ENCODE assay signal across 1 cellular context in the genomic region with DNA sequence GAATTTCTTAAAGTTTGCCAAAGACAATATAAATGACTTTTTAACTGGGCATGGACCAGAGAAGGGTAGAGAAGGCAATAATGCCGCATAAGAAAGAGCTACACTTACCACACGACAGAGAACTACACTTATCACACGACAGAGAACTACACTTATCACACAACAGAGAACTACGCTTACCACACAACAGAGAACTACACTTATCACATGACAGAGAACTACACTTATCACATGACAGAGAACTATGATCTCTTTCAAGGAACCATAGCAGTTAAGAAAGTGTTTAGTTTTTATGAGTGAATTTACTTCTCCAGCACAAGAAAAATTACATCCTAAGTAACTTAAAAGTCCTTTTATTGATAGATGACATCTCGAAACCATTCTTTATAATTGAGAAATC.
TF ChIP-seq lines count a peak whose summit lies in the region.

No MANE protein-coding gene starts in this region.

TF ChIP-seq in K562, 482 proteins besides CTCF, POLR2A, EP300 and RAD21 (continued from another document):
- TF ChIP-seq NR2C1 (IDR thresholded peaks at IDR 0.05) (0 out of 2 replicates have a peak, but pooled peaks have one; percentile 25), NR2C1 (tag; IDR thresholded peaks at IDR 0.05) (no peak), ARID1B (IDR thresholded peaks at IDR 0.05) (peak; percentile 18; the same call in 1 of the 2 replicates), CBFA2T2 (conservative IDR thresholded peaks at IDR 0.05) (peak; percentile 67), ADNP (tag; IDR thresholded peaks at IDR 0.05) (peak; percentile 74), KLF10 (CRISPR knock-in tag; IDR thresholded peaks at IDR 0.05) (no peak), CBFA2T3 (IDR thresholded peaks at IDR 0.05) (peak; percentile 45; the same call in 1 of the 2 replicates), RAD51 (IDR thresholded peaks at IDR 0.05; ENCODE audit: borderline replicate concordance, low read depth) (peak; percentile 89), U2AF2 (optimal IDR thresholded peaks at IDR 0.05; ENCODE audit: low read depth, low read length) (no peak), ZBED1 (IDR thresholded peaks at IDR 0.05) (peak; percentile 65; the same call in 1 of the 2 replicates), FIP1L1 (IDR thresholded peaks at IDR 0.05; ENCODE audit: low read depth, low read length, poor library complexity, severe bottlenecking) (no peak), ZNF589 (CRISPR knock-in tag; IDR thresholded peaks at IDR 0.05; ENCODE audit: low read depth) (0 out of 2 replicates have a peak, but pooled peaks have one; percentile 37), TOE1 (IDR thresholded peaks at IDR 0.05; ENCODE audit: borderline replicate concordance) (peak; percentile 90), TOE1 (CRISPR knock-in tag; IDR thresholded peaks at IDR 0.05; ENCODE audit: borderline replicate concordance, low read depth) (no peak), ZNF584 (CRISPR knock-in tag; IDR thresholded peaks at IDR 0.05; ENCODE audit: low read depth) (peak; percentile 86; the same call in 1 of the 2 replicates), FOXJ2 (tag; IDR thresholded peaks at IDR 0.05) (peak; percentile 54; the same call in 1 of the 2 replicates)
- TF ChIP-seq, protein P1, sequence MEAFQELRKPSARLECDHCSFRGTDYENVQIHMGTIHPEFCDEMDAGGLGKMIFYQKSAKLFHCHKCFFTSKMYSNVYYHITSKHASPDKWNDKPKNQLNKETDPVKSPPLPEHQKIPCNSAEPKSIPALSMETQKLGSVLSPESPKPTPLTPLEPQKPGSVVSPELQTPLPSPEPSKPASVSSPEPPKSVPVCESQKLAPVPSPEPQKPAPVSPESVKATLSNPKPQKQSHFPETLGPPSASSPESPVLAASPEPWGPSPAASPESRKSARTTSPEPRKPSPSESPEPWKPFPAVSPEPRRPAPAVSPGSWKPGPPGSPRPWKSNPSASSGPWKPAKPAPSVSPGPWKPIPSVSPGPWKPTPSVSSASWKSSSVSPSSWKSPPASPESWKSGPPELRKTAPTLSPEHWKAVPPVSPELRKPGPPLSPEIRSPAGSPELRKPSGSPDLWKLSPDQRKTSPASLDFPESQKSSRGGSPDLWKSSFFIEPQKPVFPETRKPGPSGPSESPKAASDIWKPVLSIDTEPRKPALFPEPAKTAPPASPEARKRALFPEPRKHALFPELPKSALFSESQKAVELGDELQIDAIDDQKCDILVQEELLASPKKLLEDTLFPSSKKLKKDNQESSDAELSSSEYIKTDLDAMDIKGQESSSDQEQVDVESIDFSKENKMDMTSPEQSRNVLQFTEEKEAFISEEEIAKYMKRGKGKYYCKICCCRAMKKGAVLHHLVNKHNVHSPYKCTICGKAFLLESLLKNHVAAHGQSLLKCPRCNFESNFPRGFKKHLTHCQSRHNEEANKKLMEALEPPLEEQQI (IDR thresholded peaks at IDR 0.05): peak; percentile 70; the same call in 1 of the 2 replicates
- TF ChIP-seq, protein P2, sequence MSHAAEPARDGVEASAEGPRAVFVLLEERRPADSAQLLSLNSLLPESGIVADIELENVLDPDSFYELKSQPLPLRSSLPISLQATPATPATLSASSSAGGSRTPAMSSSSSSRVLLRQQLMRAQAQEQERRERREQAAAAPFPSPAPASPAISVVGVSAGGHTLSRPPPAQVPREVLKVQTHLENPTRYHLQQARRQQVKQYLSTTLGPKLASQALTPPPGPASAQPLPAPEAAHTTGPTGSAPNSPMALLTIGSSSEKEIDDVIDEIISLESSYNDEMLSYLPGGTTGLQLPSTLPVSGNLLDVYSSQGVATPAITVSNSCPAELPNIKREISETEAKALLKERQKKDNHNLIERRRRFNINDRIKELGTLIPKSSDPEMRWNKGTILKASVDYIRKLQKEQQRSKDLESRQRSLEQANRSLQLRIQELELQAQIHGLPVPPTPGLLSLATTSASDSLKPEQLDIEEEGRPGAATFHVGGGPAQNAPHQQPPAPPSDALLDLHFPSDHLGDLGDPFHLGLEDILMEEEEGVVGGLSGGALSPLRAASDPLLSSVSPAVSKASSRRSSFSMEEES (CRISPR knock-in tag; IDR thresholded peaks at IDR 0.05): peak; percentile 93
- TF ChIP-seq, protein P3, sequence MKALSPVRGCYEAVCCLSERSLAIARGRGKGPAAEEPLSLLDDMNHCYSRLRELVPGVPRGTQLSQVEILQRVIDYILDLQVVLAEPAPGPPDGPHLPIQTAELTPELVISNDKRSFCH (CRISPR knock-in tag; IDR thresholded peaks at IDR 0.05): no peak
- TF ChIP-seq, protein P3 (tag; IDR thresholded peaks at IDR 0.05): no peak
- TF ChIP-seq, protein P4, sequence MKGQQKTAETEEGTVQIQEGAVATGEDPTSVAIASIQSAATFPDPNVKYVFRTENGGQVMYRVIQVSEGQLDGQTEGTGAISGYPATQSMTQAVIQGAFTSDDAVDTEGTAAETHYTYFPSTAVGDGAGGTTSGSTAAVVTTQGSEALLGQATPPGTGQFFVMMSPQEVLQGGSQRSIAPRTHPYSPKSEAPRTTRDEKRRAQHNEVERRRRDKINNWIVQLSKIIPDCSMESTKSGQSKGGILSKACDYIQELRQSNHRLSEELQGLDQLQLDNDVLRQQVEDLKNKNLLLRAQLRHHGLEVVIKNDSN (CRISPR knock-in tag; IDR thresholded peaks at IDR 0.05): peak; percentile 65; the same call in 1 of the 2 replicates
- TF ChIP-seq, protein P5, sequence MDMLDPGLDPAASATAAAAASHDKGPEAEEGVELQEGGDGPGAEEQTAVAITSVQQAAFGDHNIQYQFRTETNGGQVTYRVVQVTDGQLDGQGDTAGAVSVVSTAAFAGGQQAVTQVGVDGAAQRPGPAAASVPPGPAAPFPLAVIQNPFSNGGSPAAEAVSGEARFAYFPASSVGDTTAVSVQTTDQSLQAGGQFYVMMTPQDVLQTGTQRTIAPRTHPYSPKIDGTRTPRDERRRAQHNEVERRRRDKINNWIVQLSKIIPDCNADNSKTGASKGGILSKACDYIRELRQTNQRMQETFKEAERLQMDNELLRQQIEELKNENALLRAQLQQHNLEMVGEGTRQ (CRISPR knock-in tag; IDR thresholded peaks at IDR 0.05): peak; percentile 60
- TF ChIP-seq, protein P6, sequence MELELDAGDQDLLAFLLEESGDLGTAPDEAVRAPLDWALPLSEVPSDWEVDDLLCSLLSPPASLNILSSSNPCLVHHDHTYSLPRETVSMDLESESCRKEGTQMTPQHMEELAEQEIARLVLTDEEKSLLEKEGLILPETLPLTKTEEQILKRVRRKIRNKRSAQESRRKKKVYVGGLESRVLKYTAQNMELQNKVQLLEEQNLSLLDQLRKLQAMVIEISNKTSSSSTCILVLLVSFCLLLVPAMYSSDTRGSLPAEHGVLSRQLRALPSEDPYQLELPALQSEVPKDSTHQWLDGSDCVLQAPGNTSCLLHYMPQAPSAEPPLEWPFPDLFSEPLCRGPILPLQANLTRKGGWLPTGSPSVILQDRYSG (tag; conservative IDR thresholded peaks at IDR 0.05; ENCODE audit: low read depth): no peak
TF ChIP-seq in K562: peak in this region for 21.
